Comparison of ENCODE assay signal across 8 cellular contexts in genomic region chr7:1028044-1028770, GRCh38. TPM values are rescaled to one million over a fixed set of nuclear protein-coding genes. Genes with fewer than 3 reads are reported as not detected.
DNase-seq lines count a peak whose midpoint lies in the region; ATAC-seq, FAIRE-seq and TF ChIP-seq lines count a peak whose summit lies in the region.

No MANE protein-coding gene starts in this region.

- H3K4me3 ChIP-seq in bronchial epithelial cell (ENCODE audit: low read depth, low read length) (peak overlapping the region; percentile 73), small intestine (ENCODE audit: low read depth in 1 of 2, low read length in 2 of 2) (peak overlapping the region; percentile 62 to 67)

- DNase-seq in NCI-H146 (lab: John Stamatoyannopoulos, UW) (peak; percentile 84), bronchial epithelial cell (ENCODE audit: low read depth) (peak; percentile 62), immature natural killer cell (peak; percentile 80 to 88 (median 85)), small intestine (peak; percentile 83), AML-193 (lab: John Stamatoyannopoulos, UW) (no peak)

- peaks cover 1 to 3% of the 10 kb centered on the region in 2 donors for H3K4me1 ChIP-seq in small intestine (ENCODE audit: control insufficient read depth in 2 of 2, insufficient read depth in 1 of 2, low read depth in 1 of 2, low read length in 1 of 2)

- TF ChIP-seq POLR2A in GM15510 (IDR thresholded peaks at IDR 0.05; ENCODE audit: borderline replicate concordance, extremely low read depth, insufficient read length) = peak; percentile 89

- peak; percentile 64 for ATAC-seq in HG02759 (IDR thresholded peaks at IDR 0.05; ENCODE audit: unreplicated experiment)

- H3K36me3 ChIP-seq in bronchial epithelial cell (ENCODE audit: control insufficient read depth, insufficient read depth, low read length) (peaks cover 17% of the 10 kb centered on the region), small intestine (ENCODE audit: control insufficient read depth in 2 of 2, insufficient read depth in 2 of 2, low read length in 2 of 2) (no peaks in the 10 kb centered on the region)

- peaks cover 4 to 7% (median 4%) of the 10 kb centered on the region in 3 donors for H3K36me3 Mint-ChIP-seq in immature natural killer cell

- H3K4me1 Mint-ChIP-seq in immature natural killer cell = peaks cover 32 to 34% of the 10 kb centered on the region in 2 donors

- H3K9me3 Mint-ChIP-seq in immature natural killer cell = peaks cover 0 to 4% (median 0%) of the 10 kb centered on the region in 6 donors

- H3K4me3 Mint-ChIP-seq in immature natural killer cell = peak overlapping the region; percentile 69 to 79 (median 71)

- H3K27me3 ChIP-seq in bronchial epithelial cell (ENCODE audit: control insufficient read depth, insufficient read depth, low read length) (no peaks in the 10 kb centered on the region), small intestine (ENCODE audit: control insufficient read depth in 2 of 2, insufficient read depth in 2 of 2, low read length in 2 of 2) (no peaks in the 10 kb centered on the region)

- H3K27ac ChIP-seq in VCaP (peak overlapping the region; percentile 82), small intestine (ENCODE audit: low read depth in 1 of 2, low read length in 1 of 2) (peak overlapping the region in 1 of 2 donors; percentile 79)

- 0 to 1% (median 1%) methylated on average over 24 to 77 of the region's 77 CpGs for WGBS in small intestine, 3 donors

- H3K27me3 Mint-ChIP-seq in immature natural killer cell (ENCODE audit: low read depth in 3 of 3) = peaks cover 2 to 4% (median 3%) of the 10 kb centered on the region in 3 donors

- H3K9me3 ChIP-seq in small intestine (ENCODE audit: control insufficient read depth, low read depth) = no peaks in the 10 kb centered on the region

- FAIRE-seq in bronchial epithelial cell (lab: Jason Lieb, UNC) (no peak), small intestine (lab: Jason Lieb, UNC) (no peak)

- TF ChIP-seq CTCF in VCaP (conservative IDR thresholded peaks at IDR 0.05) (no peak), bronchial epithelial cell (IDR thresholded peaks at IDR 0.05; ENCODE audit: insufficient read depth, low read length, severe bottlenecking) (no peak)

- H3K27ac Mint-ChIP-seq in immature natural killer cell = peak overlapping the region in 5 of 6 donors; percentile 44 to 77 (median 62)

RNA-seq across cellular contexts. Expression of gene GPR146, which starts 16.1 kb away (rescaled TPM):
- total RNA-seq in bronchial epithelial cell = 1.0 and 1.3 TPM in 2 replicates
- polyA plus RNA-seq in immature natural killer cell (1 to 10 TPM in 2 of 3 donors, not detected in 1; 1.1 to 1.9 TPM), small intestine (10 to 100 TPM in 1 of 3 donors, 1 to 10 TPM in 2; 1.1 to 13.4 (median 1.1) TPM)

RNA-seq across cellular contexts. Expression of gene CYP2W1, which starts 45.2 kb away (rescaled TPM):
- 0.51 TPM in 1 of 2 replicates, not detected in the other for total RNA-seq in bronchial epithelial cell
- polyA plus RNA-seq in immature natural killer cell (not detected), small intestine (1 to 10 TPM in 1 of 3 donors, under 1 TPM in 2; 0.81 to 1.4 (median 0.89) TPM)

RNA-seq across cellular contexts. Expression of gene COX19, which starts 52.9 kb away (rescaled TPM):
- 12.9 and 17.5 TPM in 2 replicates for total RNA-seq in bronchial epithelial cell
- polyA plus RNA-seq in immature natural killer cell (10 to 100 TPM; 12.7 to 24.0 (median 18.1) TPM), small intestine (10 to 100 TPM in 1 of 3 donors, 1 to 10 TPM in 2; 8.9 to 10.6 (median 8.9) TPM)

RNA-seq across cellular contexts. Expression of gene GPER1, which starts 59.7 kb away (rescaled TPM):
- total RNA-seq in bronchial epithelial cell = under 0.01 and 0.13 TPM in 2 replicates
- polyA plus RNA-seq in immature natural killer cell (under 1 TPM in 2 of 3 donors, not detected in 1; 0.14 to 0.31 TPM), small intestine (1 to 10 TPM in 1 of 3 donors, under 1 TPM in 2; 0.54 to 4.7 (median 0.67) TPM)

Comparison
In these comparisons a context has a peak if more than half of its experiments do, and no peak if none do; other contexts are left out.
1. DNase-seq: peak in NCI-H146 (single experiment), bronchial epithelial cell (single experiment), immature natural killer cell (3 of 3) and small intestine (single experiment); none in AML-193 (0 of 2).